15 cellular contexts compared by ENCODE assay signal in genomic region chr3:168053115-168053514, GRCh38. TPM values are rescaled to one million over a fixed set of nuclear protein-coding genes. Genes with fewer than 3 reads are reported as not detected.
DNase-seq lines count a peak whose midpoint lies in the region; ATAC-seq and TF ChIP-seq lines count a peak whose summit lies in the region.
"Had no signal": no experiment of that assay in that cellular context is flagged by ENCODE, and none has a peak within 500 bp of the region (broad histone marks: within the 10 kb centered on the region; RNA-seq: fewer than 3 reads in every experiment).

No MANE protein-coding gene starts in this region.

- DNase-seq in NCI-H69 (lab: John Stamatoyannopoulos, UW) (peak; percentile 47), endodermal cell (no peak), retinal pigment epithelial cell (ENCODE audit: low read depth) (no peak), PC-9 (no peak), putamen (ENCODE audit: low spot score) (no peak)
- DNase-seq: activated CD8-positive, alpha-beta T cell treated with anti-CD3 and anti-CD28 coated beads, Interleukin-2, amount 10 ng/mL, durations not matched to agents 7 days and 5 days; activated effector memory CD4-positive, alpha-beta T cell treated with anti-CD3 and anti-CD28 coated beads, Interleukin-2, amount 50 U/mL, for 16 hours; caudate nucleus; HCEC 1CT; NCI-H1092; NCI-H510A treated with DMSO at 0.1 percent for 48 hours; SHP77; sigmoid colon had no signal

- no peaks in the 10 kb centered on the region for H3K79me2 ChIP-seq in PC-9 (ENCODE audit: low read depth)

- no peak overlapping the region for H3K4me2 ChIP-seq in PC-9

- no peak overlapping the region for H3K4me3 ChIP-seq in endodermal cell (ENCODE audit: low read length)
- no peak overlapping the region for H3K4me3 ChIP-seq in retinal pigment epithelial cell (ENCODE audit: low read length)
- H3K4me3 ChIP-seq in PC-9: no peak overlapping the region
- H3K4me3 ChIP-seq: sigmoid colon had no signal

- peaks cover 4% of the 10 kb centered on the region for H3K4me1 Mint-ChIP-seq in endodermal cell

- no peaks in the 10 kb centered on the region for H3K9me2 ChIP-seq in PC-9 (ENCODE audit: insufficient read depth)

- no peaks in the 10 kb centered on the region for H3K27me3 Mint-ChIP-seq in endodermal cell (ENCODE audit: insufficient read depth)

- no peaks in the 10 kb centered on the region; the same call in 1 of the 2 replicates for H4K20me1 ChIP-seq in PC-9 (ENCODE audit: insufficient read depth)

- H3K27ac ChIP-seq in endodermal cell (ENCODE audit: low read depth, low read length): no peak overlapping the region
- no peak overlapping the region for H3K27ac ChIP-seq in PC-9
- H3K27ac ChIP-seq: sigmoid colon had no signal

- CTCF ChIA-PET in PC-9 (lab: Charles Lee): no interaction called here

- BruUV-seq in PC-9 (replicated peaks; lab: Mats Ljungman, UMichigan): no TSS peak

- H3F3A ChIP-seq in PC-9 (ENCODE audit: insufficient read depth, low read depth): no peaks in the 10 kb centered on the region

- H2AFZ ChIP-seq in PC-9: no peak overlapping the region

- H3K36me3 ChIP-seq in endodermal cell (ENCODE audit: control insufficient read depth, insufficient read depth, low read length): no peaks in the 10 kb centered on the region
- H3K36me3 ChIP-seq in PC-9 (ENCODE audit: low read depth): no peaks in the 10 kb centered on the region
- H3K36me3 ChIP-seq: sigmoid colon had no signal

- H3K9me3 Mint-ChIP-seq in endodermal cell: peaks cover 32% of the 10 kb centered on the region

- no peak overlapping the region for H3K9ac ChIP-seq in endodermal cell (ENCODE audit: extremely low read depth, low read length, poor library complexity, severe bottlenecking)

- TF ChIP-seq CTCF in GM12874 (IDR thresholded peaks at IDR 0.05; ENCODE audit: insufficient read depth, low read depth, low read length): peak; percentile 18; the same call in 1 of the 2 replicates
- TF ChIP-seq CTCF in endodermal cell (conservative IDR thresholded peaks at IDR 0.05): peak; percentile 51
- peak; percentile 26 for TF ChIP-seq CTCF in retinal pigment epithelial cell (conservative IDR thresholded peaks at IDR 0.05; ENCODE audit: low read depth, low read length)
- no peak; the same call in 1 of the 2 replicates for TF ChIP-seq CTCF in PC-9 (conservative IDR thresholded peaks at IDR 0.05)

- peaks cover 22% of the 10 kb centered on the region for H3K36me3 Mint-ChIP-seq in endodermal cell (ENCODE audit: low read depth)

- H3K27me3 ChIP-seq in endodermal cell (ENCODE audit: control insufficient read depth, insufficient read depth, low read length, poor library complexity, severe bottlenecking): no peaks in the 10 kb centered on the region
- H3K27me3 ChIP-seq in PC-9 (ENCODE audit: insufficient read depth, low read depth): no peaks in the 10 kb centered on the region
- H3K27me3 ChIP-seq: sigmoid colon had no signal

- 87 to 94% methylated on average over 2 of the region's 2 CpGs for WGBS in endodermal cell (ENCODE audit: insufficient coverage in 1 of 2, insufficient read length in 1 of 2), 2 experiments

- H3K4me3 Mint-ChIP-seq in endodermal cell: no peak overlapping the region
- H3K4me3 Mint-ChIP-seq: activated CD8-positive, alpha-beta T cell treated with anti-CD3 and anti-CD28 coated beads, Interleukin-2, amount 10 ng/mL, durations not matched to agents 7 days and 5 days had no signal

- no peak overlapping the region for H3K27ac Mint-ChIP-seq in endodermal cell
- H3K27ac Mint-ChIP-seq: activated CD8-positive, alpha-beta T cell treated with anti-CD3 and anti-CD28 coated beads, Interleukin-2, amount 10 ng/mL, durations not matched to agents 7 days and 5 days had no signal

- POLR2A ChIA-PET in PC-9 (lab: Charles Lee; ENCODE audit: unreplicated experiment): no interaction called here

- H3K4me1 ChIP-seq in endodermal cell (ENCODE audit: control insufficient read depth, insufficient read depth, low read length) (no peaks in the 10 kb centered on the region), PC-9 (replicated peaks; ENCODE audit: insufficient read depth) (no peaks in the 10 kb centered on the region)

- H3K9me3 ChIP-seq in endodermal cell (ENCODE audit: control insufficient read depth, low read length) (peaks cover 27% of the 10 kb centered on the region), PC-9 (ENCODE audit: insufficient read depth, low read depth) (peaks cover 5% of the 10 kb centered on the region; the same call in 1 of the 2 replicates)
- H3K9me3 ChIP-seq: sigmoid colon had no signal

- ATAC-seq in HG03108 (IDR thresholded peaks at IDR 0.05; ENCODE audit: unreplicated experiment): no peak
- ATAC-seq: activated CD8-positive, alpha-beta T cell treated with anti-CD3 and anti-CD28 coated beads, Interleukin-2, amount 10 ng/mL, durations not matched to agents 7 days and 5 days had no signal

- intact Hi-C loops in PC-9 (cut with micrococcal nuclease; ENCODE audit: unreplicated experiment): no loop called here

RNA-seq across cellular contexts. Expression of gene GOLIM4, which starts 42.6 kb away (rescaled TPM):
- 10 to 100 TPM; 19.3 to 19.9 TPM for total RNA-seq in endodermal cell
- polyA plus RNA-seq in endodermal cell (2013, experiment 1 of 2): 58.6 TPM
- 58.6 TPM for polyA plus RNA-seq in endodermal cell (2013, experiment 2 of 2)
- total RNA-seq in PC-9 (2021): 10.9 and 17.5 TPM in 2 replicates
